ENCODE assay signal across 9 cellular contexts in genomic region chr9:27548055-27548741, GRCh38. TPM values are rescaled to one million over a fixed set of nuclear protein-coding genes. Genes with fewer than 3 reads are reported as not detected.
DNase-seq lines count a peak whose midpoint lies in the region; ATAC-seq, FAIRE-seq and TF ChIP-seq lines count a peak whose summit lies in the region.
"Had no signal": no experiment of that assay in that cellular context is flagged by ENCODE, and none has a peak within 500 bp of the region (broad histone marks: within the 10 kb centered on the region; RNA-seq: fewer than 3 reads in every experiment).

No MANE protein-coding gene starts in this region.

- H4K20me1 ChIP-seq in GM12878 (ENCODE audit: control insufficient read depth, insufficient read depth) = no peaks in the 10 kb centered on the region

- H3K27ac ChIP-seq in GM12878 (ENCODE audit: control insufficient read depth, insufficient read depth) = no peak overlapping the region
- H3K27ac ChIP-seq in aorta (ENCODE audit: low read depth in 1 of 2, low read length in 2 of 2) = no peak overlapping the region

- H3K9ac ChIP-seq in GM12878 (ENCODE audit: control insufficient read depth, insufficient read depth, low read length) = no peak overlapping the region

- no peak for DNase-seq in GM10266 (ENCODE audit: extremely low spot score)
- DNase-seq in Kasumi-1 (lab: John Stamatoyannopoulos, UW) = peak; percentile 13 to 57
- DNase-seq in GM12878 (ENCODE audit: low read depth, low spot score) = no peak
- DNase-seq in left colon = no peak
- no peak for DNase-seq in aorta

- intact Hi-C loops in GM12878 (cut with micrococcal nuclease; ENCODE audit: unreplicated experiment) = loop anchor here (1.0 to 5.0 kb wide), 2 partner anchors 215 to 301 kb away; no protein-coding TSS in a partner anchor
- intact Hi-C loops in left colon (cut with DNase I, micrococcal nuclease) = loop anchor here in 1 of 2 donors (1.0 to 10.0 kb wide), 2 partner anchors 215 to 513 kb away; no protein-coding TSS in a partner anchor
- intact Hi-C loops in aorta (cut with DNase I) = loop anchor here (2.0 to 10.0 kb wide), 2 partner anchors 215 to 513 kb away; no protein-coding TSS in a partner anchor

- H3K4me3 ChIP-seq in GM12878 (no peak overlapping the region), aorta (ENCODE audit: low read length in 2 of 2) (no peak overlapping the region)

- CTCF ChIA-PET in GM12878 (lab: Yijun Ruan, JAX) = interaction anchor here (0.6 to 6.2 kb wide), 19 partner anchors 8 to 516 kb away, joined by 3 to 100 read pairs (median 4); partner anchors contain the start of gene MOB3B

- RAD21 ChIA-PET in GM12878 (lab: Charles Lee; ENCODE audit: unreplicated experiment) = interaction anchor here (1.2 to 5.8 kb wide), 6 partner anchors 10 to 215 kb away, joined by 5 to 85 read pairs (median 8); partner anchors contain the start of gene MOB3B

- BruUV-seq in GM12878 (replicated peaks; lab: Mats Ljungman, UMichigan) = no TSS peak

- H3K4me2 ChIP-seq in GM12878 (ENCODE audit: control insufficient read depth, insufficient read depth) = no peak overlapping the region

- in situ Hi-C loops in GM12878 (cut with MboI) = no loop called here

- H2AFZ ChIP-seq in GM12878 (ENCODE audit: control insufficient read depth, low read depth, low read length) = no peak overlapping the region

- H3K36me3 ChIP-seq in GM12878 (ENCODE audit: control insufficient read depth in 2 of 2, insufficient read depth in 2 of 2, low read length in 1 of 2) (no peaks in the 10 kb centered on the region; a peak in 1 of 4 replicates), aorta (ENCODE audit: control insufficient read depth in 1 of 2, insufficient read depth in 2 of 2, low read length in 1 of 2) (no peaks in the 10 kb centered on the region)

- POLR2A ChIA-PET in GM12878 (lab: Charles Lee) = interaction anchor here (0.5 kb wide), 1 partner anchor 10 kb away, joined by 3 read pairs; no protein-coding TSS in a partner anchor

- no peak for TF ChIP-seq POLR2A in GM12878 (IDR thresholded peaks at IDR 0.05; ENCODE audit: low read depth, low read length)

- no peaks in the 10 kb centered on the region for H3K79me2 ChIP-seq in GM12878 (ENCODE audit: control insufficient read depth, insufficient read depth, low read length)

- SMC1A ChIA-PET in GM12878 (lab: Charles Lee; ENCODE audit: uncharacterized antibody, unreplicated experiment) = interaction anchor here (0.7 to 5.8 kb wide), 8 partner anchors 7 to 216 kb away, joined by 3 to 91 read pairs (median 6); partner anchors contain the start of gene MOB3B

- H3K27me3 ChIP-seq in GM12878 (replicated peaks in 1 of 2; ENCODE audit: control insufficient read depth in 2 of 2, insufficient read depth in 2 of 2, low read length in 1 of 2) = no peaks in the 10 kb centered on the region
- no peaks in the 10 kb centered on the region for H3K27me3 ChIP-seq in aorta (ENCODE audit: control insufficient read depth in 1 of 2, insufficient read depth in 2 of 2, low read length in 1 of 2)

- peak; percentile 75 for TF ChIP-seq RAD21 in GM12878 (IDR thresholded peaks at IDR 0.05; ENCODE audit: insufficient read depth, low read depth, low read length)

- TF ChIP-seq CTCF in GM10266 (IDR thresholded peaks at IDR 0.05; ENCODE audit: control insufficient read depth, insufficient read depth, low read depth, missing control alignments) (peak; percentile 33), GM12878 (IDR thresholded peaks at IDR 0.05 in 2 of 3, conservative IDR thresholded peaks at IDR 0.05 in 1 of 3; ENCODE audit: control insufficient read depth in 2 of 3, extremely low read depth in 1 of 3, insufficient read depth in 1 of 3, low read depth in 3 of 3, low read length in 3 of 3) (peak; percentile 24 to 58 (median 30); a peak in 3 of 6 replicates)

- ATAC-seq in GM12878 (peak; percentile 74), left colon (peak; percentile 68), aorta (ENCODE audit: low FRiP score) (peak; percentile 89), HG02642 (IDR thresholded peaks at IDR 0.05; ENCODE audit: poor library complexity, unreplicated experiment) (no peak), HG03565 (IDR thresholded peaks at IDR 0.05; ENCODE audit: unreplicated experiment) (no peak), HG03108 (IDR thresholded peaks at IDR 0.05; ENCODE audit: unreplicated experiment) (no peak)

- FAIRE-seq in GM12878 (lab: Jason Lieb, UNC) = peak; percentile 62

- WGBS in GM12878 (ENCODE audit: insufficient coverage, insufficient replicate concordance, low lambda C conversion rate, missing lambda C conversion rate) = 68% methylated on average over 10 of the region's 10 CpGs
- 31 to 32% methylated on average over 10 of the region's 10 CpGs for WGBS in aorta, 2 donors

- H3K4me1 ChIP-seq in GM12878 (ENCODE audit: control insufficient read depth, insufficient read depth, low read length) (no peaks in the 10 kb centered on the region), aorta (ENCODE audit: control insufficient read depth in 1 of 2, insufficient read depth in 2 of 2, low read length in 2 of 2) (no peaks in the 10 kb centered on the region)

- TF ChIP-seq EP300 in GM12878 (IDR thresholded peaks at IDR 0.05; ENCODE audit: borderline replicate concordance in 1 of 2, control insufficient read depth in 1 of 2, low read depth in 2 of 2, low read length in 2 of 2) = no peak

- H3K9me3 ChIP-seq in GM12878 (replicated peaks; ENCODE audit: control insufficient read depth, insufficient read depth, low read length) = no peaks in the 10 kb centered on the region
- H3K9me3 ChIP-seq in aorta (ENCODE audit: control insufficient read depth, low read length) = no peaks in the 10 kb centered on the region

TF ChIP-seq in GM12878, 131 proteins besides CTCF, POLR2A, EP300 and RAD21:
- TF ChIP-seq SMC3 (IDR thresholded peaks at IDR 0.05; ENCODE audit: borderline replicate concordance, low read length) (peak; percentile 75; the same call in 1 of the 2 replicates), YY1 (IDR thresholded peaks at IDR 0.05; ENCODE audit: low read depth, low read length) (0 out of 2 replicates have a peak, but pooled peaks have one; percentile 13), SUPT20H (IDR thresholded peaks at IDR 0.05; ENCODE audit: borderline replicate concordance, control insufficient read depth, low read depth, low read length) (no peak)

RNA-seq across cellular contexts. Expression of gene MOB3B, which starts 18.6 kb away (rescaled TPM):
- total RNA-seq in GM12878 (2013; cell fraction: nucleolus; rRNA removed) = 5.7 and 5.9 TPM in 2 replicates
- 0.71 and 0.79 TPM in 2 replicates for total RNA-seq in GM12878 (2014; rRNA removed)
- 0.74 and 1.1 TPM in 2 replicates for total RNA-seq in GM12878 (2014; rRNA removed; fragmentation: Illumina TruSeq; extraction: Trizol)
- total RNA-seq in GM12878 (2021) = 1.4 and 1.7 TPM in 2 replicates
- polyA plus RNA-seq in GM12878 (2011; ENCODE audit: low read depth) = 0.17 TPM
- polyA plus RNA-seq in GM12878 (2011; rRNA removed) = 2.7 and 2.9 TPM in 2 replicates
- polyA plus RNA-seq in GM12878 (2011; cell fraction: cytosol; rRNA removed) = 1.8 and 2.1 TPM in 2 replicates
- 1.4 and 1.5 TPM in 2 replicates for polyA plus RNA-seq in GM12878 (2011; cell fraction: nucleus; rRNA removed)
- 0.38 and 0.45 TPM in 2 replicates for polyA plus RNA-seq in GM12878 (2012)
- 1.5 and 1.6 TPM in 2 replicates for polyA plus RNA-seq in GM12878 (2014; fragmentation: Illumina TruSeq; extraction: Trizol)
- under 1 TPM; 0.44 to 0.85 TPM for polyA plus RNA-seq in GM12878 (2014; fragmentation: Nextera tagmentation; extraction: Ambion mirVana)
- polyA plus RNA-seq in GM12878 (2014; rRNA removed) = 0.96 and 1.0 TPM in 2 replicates
- polyA plus RNA-seq in GM12878 (2016; fragmentation: Nextera tagmentation; extraction: Ambion mirVana) = under 1 TPM; 0.78 to 0.80 TPM
- 4.4 and 4.8 TPM in 2 replicates for polyA minus RNA-seq in GM12878 (2011; rRNA and poly(A)+ RNA removed)
- polyA minus RNA-seq in GM12878 (2011; cell fraction: cytosol; rRNA and poly(A)+ RNA removed) = 1.5 and 2.0 TPM in 2 replicates
- polyA minus RNA-seq in GM12878 (2011; cell fraction: nucleus; rRNA and poly(A)+ RNA removed) = 2.4 and 3.2 TPM in 2 replicates
- 10 to 100 TPM; 42.2 to 47.1 TPM for total RNA-seq in left colon
- 1 to 10 TPM; 5.8 to 9.0 TPM for total RNA-seq in aorta
- 1 to 10 TPM; 3.0 to 5.8 TPM for polyA plus RNA-seq in aorta
- total RNA-seq: SK-MEL-5 had no signal

RNA-seq across cellular contexts. Expression of gene IFNK, which starts 24.1 kb away (rescaled TPM):
- not detected in 2 replicates for total RNA-seq in GM12878 (2013; cell fraction: nucleolus; rRNA removed)
- total RNA-seq in GM12878 (2014; rRNA removed) (not detected in 2 replicates), GM12878 (2014; rRNA removed; fragmentation: Illumina TruSeq; extraction: Trizol) (not detected in 2 replicates), GM12878 (2021) (not detected in 2 replicates), left colon (not detected), aorta (not detected)
- not detected for polyA plus RNA-seq in GM12878 (2011; ENCODE audit: low read depth)
- polyA plus RNA-seq in GM12878 (2011; rRNA removed) (not detected in 2 replicates), GM12878 (2014; fragmentation: Illumina TruSeq; extraction: Trizol) (not detected in 2 replicates), GM12878 (2014; fragmentation: Nextera tagmentation; extraction: Ambion mirVana) (not detected), GM12878 (2014; rRNA removed) (0.06 TPM in 1 of 2 replicates, not detected in the other), GM12878 (2016; fragmentation: Nextera tagmentation; extraction: Ambion mirVana) (not detected), aorta (not detected)
- not detected in 2 replicates for polyA plus RNA-seq in GM12878 (2011; cell fraction: cytosol; rRNA removed)
- polyA plus RNA-seq in GM12878 (2011; cell fraction: nucleus; rRNA removed) = not detected in 2 replicates
- not detected in 2 replicates for polyA plus RNA-seq in GM12878 (2012)
- polyA minus RNA-seq in GM12878 (2011; rRNA and poly(A)+ RNA removed) = not detected in 2 replicates
- polyA minus RNA-seq in GM12878 (2011; cell fraction: cytosol; rRNA and poly(A)+ RNA removed) = not detected in 2 replicates
- not detected in 2 replicates for polyA minus RNA-seq in GM12878 (2011; cell fraction: nucleus; rRNA and poly(A)+ RNA removed)
- total RNA-seq: SK-MEL-5 had no signal

RNA-seq across cellular contexts. Expression of gene C9orf72, which starts 25.1 kb away (rescaled TPM):
- total RNA-seq in GM12878 (2013; cell fraction: nucleolus; rRNA removed) = 71.6 and 71.7 TPM in 2 replicates
- total RNA-seq in GM12878 (2014; rRNA removed) (6.0 and 8.1 TPM in 2 replicates), GM12878 (2014; rRNA removed; fragmentation: Illumina TruSeq; extraction: Trizol) (7.3 and 7.6 TPM in 2 replicates), GM12878 (2021) (6.4 and 7.2 TPM in 2 replicates), left colon (10 to 100 TPM; 10.7 to 13.4 TPM), aorta (10 to 100 TPM; 23.2 to 26.7 TPM)
- 2.0 TPM for polyA plus RNA-seq in GM12878 (2011; ENCODE audit: low read depth)
- polyA plus RNA-seq in GM12878 (2011; rRNA removed) (8.6 and 15.6 TPM in 2 replicates), GM12878 (2014; fragmentation: Illumina TruSeq; extraction: Trizol) (5.8 and 9.7 TPM in 2 replicates), GM12878 (2014; fragmentation: Nextera tagmentation; extraction: Ambion mirVana) (1 to 10 TPM; 5.3 to 9.0 TPM), GM12878 (2014; rRNA removed) (3.0 and 4.8 TPM in 2 replicates), GM12878 (2016; fragmentation: Nextera tagmentation; extraction: Ambion mirVana) (1 to 10 TPM; 6.4 TPM), aorta (1 to 10 TPM; 5.5 to 9.6 TPM)
- polyA plus RNA-seq in GM12878 (2011; cell fraction: cytosol; rRNA removed) = 1.6 and 2.2 TPM in 2 replicates
- polyA plus RNA-seq in GM12878 (2011; cell fraction: nucleus; rRNA removed) = 10.7 and 13.6 TPM in 2 replicates
- 4.6 and 5.7 TPM in 2 replicates for polyA plus RNA-seq in GM12878 (2012)
- polyA minus RNA-seq in GM12878 (2011; rRNA and poly(A)+ RNA removed) = 7.2 and 11.3 TPM in 2 replicates
- polyA minus RNA-seq in GM12878 (2011; cell fraction: cytosol; rRNA and poly(A)+ RNA removed) = 1.9 and 2.8 TPM in 2 replicates
- 14.7 and 15.0 TPM in 2 replicates for polyA minus RNA-seq in GM12878 (2011; cell fraction: nucleus; rRNA and poly(A)+ RNA removed)
- total RNA-seq: SK-MEL-5 had no signal

Comparison
In these comparisons a context has a peak if more than half of its experiments do, and no peak if none do; other contexts are left out.
1. DNase-seq: peak in Kasumi-1 (2 of 2); none in GM10266 (single experiment), GM12878 (single experiment), left colon (0 of 2) and aorta (0 of 2).
2. ATAC-seq: peak in GM12878 (single experiment), left colon (single experiment) and aorta (single experiment); none in HG02642 (single experiment), HG03565 (single experiment) and HG03108 (single experiment).
3. RNA of gene MOB3B, which starts 18.6 kb away (total RNA-seq): 42.2 to 47.1 TPM in left colon; 5.8 to 9.0 TPM in aorta and 0.71 to 5.9 TPM in GM12878; every median in the first group is over 4 times any median in the second.